Comparison of ENCODE assay signal across 3 cellular contexts in the genomic region with DNA sequence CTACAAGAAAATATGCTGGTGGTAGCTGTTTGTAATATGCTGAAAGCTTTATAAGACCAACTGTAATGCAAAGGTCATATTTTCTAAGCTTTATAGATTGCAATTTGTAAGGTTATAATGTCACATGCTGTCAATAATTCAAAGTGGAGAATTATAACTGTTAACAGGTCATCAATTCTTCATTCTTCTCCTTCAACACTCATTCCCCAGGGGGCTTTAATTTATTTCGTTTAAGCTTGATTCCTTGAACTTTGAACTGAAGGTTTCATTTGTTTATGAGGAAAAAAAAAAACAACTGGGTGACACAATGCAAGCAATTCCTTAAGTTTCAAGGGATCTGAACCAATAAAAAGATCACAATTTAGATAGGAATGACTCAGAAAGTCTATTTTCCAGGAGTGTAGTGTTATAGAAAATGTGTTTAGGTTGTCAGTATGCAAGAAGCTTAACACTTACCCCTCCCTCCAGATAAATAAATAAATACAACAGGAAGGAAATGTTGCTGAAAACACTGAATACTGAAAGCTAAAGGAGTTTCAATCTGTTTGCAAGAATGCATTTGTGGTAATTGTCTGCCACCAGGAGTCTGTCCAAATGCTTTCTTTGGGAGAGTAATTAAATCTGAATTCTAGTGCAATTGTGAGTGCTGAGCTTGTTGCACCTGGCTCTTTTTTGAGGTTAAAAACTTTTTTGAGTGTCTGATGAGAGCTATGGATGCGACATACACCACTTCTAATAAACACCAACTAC.
TF ChIP-seq lines count a peak whose summit lies in the region.

No MANE protein-coding gene starts in this region.

TF ChIP-seq in liver, 16 proteins besides CTCF, POLR2A, EP300 and RAD21 (continued from another document):
- TF ChIP-seq GABPA (IDR thresholded peaks at IDR 0.05 in 1 of 2, conservative IDR thresholded peaks at IDR 0.05 in 1 of 2), result no peak
- TF ChIP-seq RXRA (IDR thresholded peaks at IDR 0.05), result no peak
- no peak for TF ChIP-seq FOXA1 (IDR thresholded peaks at IDR 0.05)
- no peak for TF ChIP-seq YY1 (IDR thresholded peaks at IDR 0.05)
TF ChIP-seq in liver: peak in this region for 0.

TF ChIP-seq in HepG2, 621 proteins besides CTCF, POLR2A, EP300 and RAD21:
- TF ChIP-seq ZNF567 (CRISPR knock-in tag; IDR thresholded peaks at IDR 0.05; ENCODE audit: borderline replicate concordance) (no peak), RXRA (CRISPR knock-in tag; IDR thresholded peaks at IDR 0.05) (no peak), ZNF33A (CRISPR knock-in tag; IDR thresholded peaks at IDR 0.05; ENCODE audit: borderline replicate concordance) (no peak), FOXA1 (IDR thresholded peaks at IDR 0.05) (no peak), FOXA1 (CRISPR knock-in tag; IDR thresholded peaks at IDR 0.05) (no peak), KDM5B (CRISPR knock-in tag; IDR thresholded peaks at IDR 0.05; ENCODE audit: borderline replicate concordance) (no peak), BCL6 (CRISPR knock-in tag; IDR thresholded peaks at IDR 0.05) (no peak), ZNF570 (CRISPR knock-in tag; IDR thresholded peaks at IDR 0.05; ENCODE audit: borderline replicate concordance) (no peak), ZNF775 (CRISPR knock-in tag; IDR thresholded peaks at IDR 0.05; ENCODE audit: borderline replicate concordance) (no peak), TCF12 (IDR thresholded peaks at IDR 0.05) (no peak), TCF12 (CRISPR knock-in tag; IDR thresholded peaks at IDR 0.05) (no peak), SMARCC2 (IDR thresholded peaks at IDR 0.05) (no peak), SMAD3 (CRISPR knock-in tag; IDR thresholded peaks at IDR 0.05) (no peak), ZNF746 (CRISPR knock-in tag; IDR thresholded peaks at IDR 0.05) (no peak), ZNF496 (CRISPR knock-in tag; IDR thresholded peaks at IDR 0.05; ENCODE audit: insufficient replicate concordance) (no peak), ZNF781 (CRISPR knock-in tag; IDR thresholded peaks at IDR 0.05; ENCODE audit: borderline replicate concordance, not compliant biosample characterization) (no peak), SIN3A (IDR thresholded peaks at IDR 0.05; ENCODE audit: borderline replicate concordance, low read depth, low read length) (no peak), ZNF230 (CRISPR knock-in tag; IDR thresholded peaks at IDR 0.05) (no peak), TBP (CRISPR knock-in tag; IDR thresholded peaks at IDR 0.05) (no peak), ZNF207 (IDR thresholded peaks at IDR 0.05; ENCODE audit: borderline replicate concordance) (no peak), NFYC (CRISPR knock-in tag; IDR thresholded peaks at IDR 0.05) (no peak)

TF ChIP-seq in HEK293, 187 proteins besides CTCF, POLR2A, EP300 and RAD21 (continued from another document):
- no peak for TF ChIP-seq ZNF776 (tag by site-specific recombination; IDR thresholded peaks at IDR 0.05; ENCODE audit: borderline replicate concordance)
- TF ChIP-seq ZBTB20 (tag by site-specific recombination; IDR thresholded peaks at IDR 0.05), result no peak
- no peak for TF ChIP-seq MEIS1 (CRISPR knock-in tag; IDR thresholded peaks at IDR 0.05; ENCODE audit: borderline replicate concordance)
- TF ChIP-seq TRIM28 (IDR thresholded peaks at IDR 0.05; ENCODE audit: borderline replicate concordance, low read length), result peak; percentile 69; the same call in 1 of the 2 replicates
- TF ChIP-seq TCF7L2 (IDR thresholded peaks at IDR 0.05; ENCODE audit: borderline replicate concordance, low read depth, low read length), result peak; percentile 97
TF ChIP-seq in HEK293: peak in this region for 2.
